26 cellular contexts compared by ENCODE assay signal in the genomic region with DNA sequence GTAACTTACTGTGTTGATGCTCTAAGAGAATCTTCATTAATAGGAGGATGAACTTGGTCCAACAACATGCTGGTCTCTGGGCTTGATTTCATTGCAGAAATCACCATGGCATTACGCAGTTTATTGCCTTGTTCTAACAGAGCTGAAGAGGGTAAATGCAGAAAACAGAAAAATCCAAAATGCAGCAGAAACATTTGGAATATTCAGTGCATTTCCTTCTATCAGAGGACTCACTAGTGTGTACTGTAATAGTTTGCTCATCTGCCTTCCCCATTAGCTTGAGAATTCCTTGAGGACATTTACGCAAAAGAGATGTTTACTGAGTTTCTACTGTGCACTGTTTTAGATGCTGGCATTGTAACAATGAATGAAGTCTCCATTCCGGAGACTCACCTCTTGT.
"Had no signal": no experiment of that assay in that cellular context is flagged by ENCODE, and none has a peak within 500 bp of the region (broad histone marks: within the 10 kb centered on the region; RNA-seq: fewer than 3 reads in every experiment).

No MANE protein-coding gene starts in this region.

- H3K4me2 ChIP-seq: KMS-11 had no signal

- H3K27ac Mint-ChIP-seq: IgD-negative memory B cell had no signal

- H3K4me3 Mint-ChIP-seq: IgD-negative memory B cell had no signal

- H3K4me3 ChIP-seq: K562, Peyer's patch, SJCRH30 had no signal

- H3K4me1 ChIP-seq: Peyer's patch had no signal

- FAIRE-seq: HepG2, K562 had no signal

- H3K9me3 ChIP-seq: Peyer's patch, SJCRH30 had no signal

- H3K9me3 Mint-ChIP-seq: IgD-negative memory B cell had no signal

- ATAC-seq: HepG2, K562, Right ventricle myocardium inferior, SK-N-SH treated with all-trans-retinoic acid at 6 μM for 48 hours had no signal

- DNase-seq: Kasumi-1, MM.1S, MV-4-11, NCI-H1048, NCI-H1105 treated with DMSO at 0.1 percent for 48 hours, NCI-H1417 treated with DMSO at 0.1 percent for 48 hours, NCI-H146, NCI-H1694 treated with DMSO at 0.1 percent for 48 hours, NCI-H1930, NCI-H2081 treated with DMSO at 0.1 percent for 48 hours, NCI-H2171, NCI-H226, NCI-H446, NCI-H510A, NCI-H524 treated with DMSO at 0.1 percent for 48 hours, NCI-H69, NCI-H774, Peyer's patch, SHP77 treated with DMSO at 0.1 percent for 48 hours, SJCRH30 had no signal

- H3K9ac ChIP-seq: KMS-11 had no signal

- H3K27me3 Mint-ChIP-seq: IgD-negative memory B cell had no signal

- H3K27ac ChIP-seq: KMS-11, Peyer's patch, SJCRH30 had no signal

- H3K27me3 ChIP-seq: Peyer's patch, SJCRH30 had no signal

- H3K4me1 Mint-ChIP-seq: IgD-negative memory B cell had no signal
